Comparison of ENCODE assay signal across 13 cellular contexts in the genomic region with DNA sequence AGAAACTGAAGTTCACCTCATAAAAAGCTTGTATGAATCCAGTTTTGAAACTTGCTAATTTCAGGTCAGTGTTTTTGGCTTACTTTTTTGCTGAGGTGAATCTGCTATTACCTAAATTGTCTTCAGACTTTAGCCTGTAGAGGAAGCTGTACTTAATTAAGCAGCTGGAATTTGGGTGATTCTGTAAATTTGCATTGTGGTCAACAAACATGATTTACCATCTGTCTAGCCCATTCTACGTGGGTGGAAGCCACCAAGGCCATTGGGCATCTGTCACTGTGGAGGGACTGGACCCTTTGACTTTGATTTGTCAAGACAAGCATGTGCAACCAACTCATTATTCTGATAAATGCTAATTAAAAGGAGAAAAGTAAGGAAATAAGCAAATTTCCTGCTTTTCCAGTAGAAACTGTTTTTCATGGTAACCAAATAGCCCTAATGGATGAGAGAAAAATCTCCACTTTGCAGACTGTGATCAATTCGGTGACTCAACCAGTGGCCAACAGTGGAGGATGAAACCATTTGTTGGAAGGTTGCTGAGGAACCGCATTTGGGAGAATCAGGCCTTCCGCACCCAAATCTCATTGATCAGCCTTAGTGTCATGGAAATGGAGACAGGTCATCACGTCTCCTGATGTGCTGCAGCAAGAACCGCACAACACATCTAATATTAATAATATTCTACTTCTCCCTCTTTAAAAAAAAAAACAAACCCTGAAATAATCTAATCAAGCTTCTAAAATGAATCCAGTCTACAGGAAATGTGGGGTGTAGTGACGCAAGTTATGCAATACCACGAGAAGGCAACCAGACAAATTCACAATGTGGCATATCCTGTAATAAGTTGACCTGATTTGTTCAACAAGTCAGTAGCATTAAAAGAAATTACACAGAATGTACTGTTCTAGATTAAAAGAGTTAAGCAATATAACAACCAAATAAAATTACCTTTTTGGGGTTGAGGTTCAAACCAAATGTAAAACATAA. TPM values are rescaled to one million over a fixed set of nuclear protein-coding genes. Genes with fewer than 3 reads are reported as not detected.
DNase-seq lines count a peak whose midpoint lies in the region; ATAC-seq and TF ChIP-seq lines count a peak whose summit lies in the region.
"Had no signal": no experiment of that assay in that cellular context is flagged by ENCODE, and none has a peak within 500 bp of the region (broad histone marks: within the 10 kb centered on the region; RNA-seq: fewer than 3 reads in every experiment).

No MANE protein-coding gene starts in this region.

- H3K36me3 ChIP-seq in GM06990 (ENCODE audit: control insufficient read depth, insufficient read depth, low read length), result no peaks in the 10 kb centered on the region; the same call in 1 of the 2 replicates

- no peak for ATAC-seq in sciatic nerve
- no peak for ATAC-seq in GM19023 (IDR thresholded peaks at IDR 0.05; ENCODE audit: unreplicated experiment)
- no peak for ATAC-seq in GM21390 (IDR thresholded peaks at IDR 0.05; ENCODE audit: unreplicated experiment)
- ATAC-seq: mucosa of descending colon had no signal

- DNase-seq in GM06990 (ENCODE audit: extremely low read depth, insufficient read length), result peak; percentile 17
- DNase-seq in NCI-H69 (lab: John Stamatoyannopoulos, UW), result peak; percentile 65
- peak; percentile 17 for DNase-seq in effector CD4-positive, alpha-beta T cell
- DNase-seq in sciatic nerve (ENCODE audit: low spot score), result peak; percentile 23
- DNase-seq in dedifferentiated amniotic fluid mesenchymal stem cell (ENCODE audit: extremely low spot score), result no peak
- no peak for DNase-seq in COR-L47 (lab: John Stamatoyannopoulos, UW)
- DNase-seq: mucosa of descending colon; NCI-H187 treated with DMSO at 0.1 percent for 48 hours; stimulated activated CD4-positive, alpha-beta T cell treated with anti-CD3 and anti-CD28 coated beads, Interleukin-12 subunit alpha, Interleukin-12 subunit beta, amount 100 ng/mL, for 4 hours; stomach had no signal

- intact Hi-C loops in sciatic nerve (cut with DNase I), result no loop called here

- TF ChIP-seq CTCF in GM06990 (IDR thresholded peaks at IDR 0.05; ENCODE audit: insufficient read depth, low read length, poor library complexity, severe bottlenecking), result no peak

- no peak overlapping the region for H3K4me3 ChIP-seq in GM06990 (replicated peaks; ENCODE audit: low read depth, low read length)
- H3K4me3 ChIP-seq: cardiac muscle cell, mucosa of descending colon, stomach had no signal

- H3K27me3 ChIP-seq in GM06990 (replicated peaks; ENCODE audit: control insufficient read depth, insufficient read depth, low read length), result no peaks in the 10 kb centered on the region
- H3K27me3 ChIP-seq: cardiac muscle cell, stomach had no signal

RNA-seq across cellular contexts. Expression of a gene that starts 54.3 kb away (rescaled TPM):
- 59.9 TPM for total RNA-seq in sciatic nerve

RNA-seq across cellular contexts. Expression of a gene that starts 56.3 kb away (rescaled TPM):
- 152 TPM for total RNA-seq in sciatic nerve

Comparison
In these comparisons a context has a peak if more than half of its experiments do, and no peak if none do; other contexts are left out.
1. DNase-seq: peak in GM06990 (single experiment), NCI-H69 (single experiment), effector CD4-positive, alpha-beta T cell (single experiment) and sciatic nerve (single experiment); none in dedifferentiated amniotic fluid mesenchymal stem cell (single experiment) and COR-L47 (single experiment).